ENCODE assay signal across 22 cellular contexts in genomic region chrY:8562456-8563090, GRCh38.
"Had no signal": no experiment of that assay in that cellular context is flagged by ENCODE, and none has a peak within 500 bp of the region (broad histone marks: within the 10 kb centered on the region; RNA-seq: fewer than 3 reads in every experiment).

No MANE protein-coding gene starts in this region.

- H3K27ac ChIP-seq: left ventricle myocardium inferior, parathyroid adenoma, psoas muscle, right atrium auricular region, right lobe of liver, skin epidermis, stomach, suprapubic skin, thoracic aorta, tibial artery, upper lobe of right lung had no signal

- DNase-seq: immature natural killer cell; kidney; left ventricle myocardium inferior; mesendoderm; naive thymus-derived CD4-positive, alpha-beta T cell; psoas muscle; right lobe of liver; stimulated activated CD4-positive, alpha-beta T cell treated with anti-CD3 and anti-CD28 coated beads, Interleukin-12 subunit alpha, Interleukin-12 subunit beta, amount 100 ng/mL, for 4 hours; stimulated activated CD4-positive, alpha-beta T cell treated with anti-CD3 and anti-CD28 coated beads, Interleukin-15, amount 100 ng/mL, for 24 hours; stimulated activated CD4-positive, alpha-beta T cell treated with anti-CD3 and anti-CD28 coated beads, Interleukin-2, amount 100 ng/mL, for 24 hours; stimulated activated CD4-positive, alpha-beta T cell treated with anti-CD3 and anti-CD28 coated beads, Interleukin-4, amount 100 ng/mL, for 1 hour; stimulated activated naive B cell treated with anti-CD40 and anti-IgM and Interleukin-4, amounts not matched to agents 10 μg/mL and 1 μg/mL and 100 μg/mL, for 72 hours; stimulated activated naive CD8-positive, alpha-beta T cell treated with anti-CD3 and anti-CD28 coated beads, Interleukin-15, Interleukin-2, amounts not matched to agents 100 U/mL and 50 U/mL, for 24 hours; stomach; tibial artery; upper lobe of right lung had no signal

- H3K9me3 ChIP-seq: left ventricle myocardium inferior, psoas muscle, right atrium auricular region, right lobe of liver, stomach, suprapubic skin, thoracic aorta, tibial artery, upper lobe of right lung had no signal

- H3K4me1 ChIP-seq: left ventricle myocardium inferior, parathyroid adenoma, psoas muscle, right atrium auricular region, right lobe of liver, stomach, suprapubic skin, tibial artery, upper lobe of right lung had no signal

- H3K36me3 ChIP-seq: left ventricle myocardium inferior, right atrium auricular region, right lobe of liver, stomach, suprapubic skin, thoracic aorta, tibial artery, upper lobe of right lung had no signal

- H2AFZ ChIP-seq: parathyroid adenoma had no signal

- H3K4me3 ChIP-seq: left ventricle myocardium inferior, lung, psoas muscle, right atrium auricular region, right lobe of liver, skin epidermis, stomach, suprapubic skin, thoracic aorta, tibial artery, upper lobe of right lung had no signal

- H3K27me3 ChIP-seq: right atrium auricular region, right lobe of liver, stomach, suprapubic skin, tibial artery, upper lobe of right lung had no signal

- H3K79me2 ChIP-seq: parathyroid adenoma had no signal

- H3K9ac ChIP-seq: parathyroid adenoma had no signal
